In genomic region chr2:55692740-55693139, GRCh38 we compare ENCODE assay signal across 8 cellular contexts. TPM values are rescaled to one million over a fixed set of nuclear protein-coding genes. Genes with fewer than 3 reads are reported as not detected.
DNase-seq lines count a peak whose midpoint lies in the region; ATAC-seq, FAIRE-seq and TF ChIP-seq lines count a peak whose summit lies in the region.
"Not testable (repeated sequence)": the region's sequence is repeated elsewhere in the genome, so short reads cannot be mapped to it uniquely, and the experiment has no call there.

No MANE protein-coding gene starts in this region.

- not testable (repeated sequence) for BruUV-seq in PC-9 (replicated peaks; lab: Mats Ljungman, UMichigan); endothelial cell of umbilical vein (replicated peaks; lab: Mats Ljungman, UMichigan)

- not testable (repeated sequence) for H3K9ac ChIP-seq in endothelial cell of umbilical vein (replicated peaks; ENCODE audit: extremely low read depth, insufficient read depth, low read length); parathyroid adenoma

- H3K27me3 ChIP-seq in PC-9 (ENCODE audit: insufficient read depth, low read depth); endothelial cell of umbilical vein (ENCODE audit: control insufficient read depth in 2 of 2, insufficient read depth in 2 of 2, low read length in 2 of 2); left lung; parathyroid adenoma (ENCODE audit: control insufficient read depth, insufficient read depth, low read length): not testable (repeated sequence)

- peak overlapping the region; percentile 73 for H3K4me2 ChIP-seq in PC-9
- H3K4me2 ChIP-seq in endothelial cell of umbilical vein (ENCODE audit: insufficient read depth, low read length), result peak overlapping the region; percentile 47
- H3K4me2 ChIP-seq in parathyroid adenoma (ENCODE audit: low read length), result peak overlapping the region; percentile 64

- peaks cover 16% of the 10 kb centered on the region; the same call in 1 of the 2 replicates for H4K20me1 ChIP-seq in PC-9 (ENCODE audit: insufficient read depth)
- H4K20me1 ChIP-seq in endothelial cell of umbilical vein (replicated peaks; ENCODE audit: control insufficient read depth, extremely low read depth, insufficient read depth, low read length), result not testable (repeated sequence)

- H3K9me2 ChIP-seq in PC-9 (ENCODE audit: insufficient read depth), result not testable (repeated sequence)

- CTCF ChIA-PET in PC-9 (lab: Charles Lee), result not testable (repeated sequence)
- CTCF ChIA-PET in endothelial cell of umbilical vein (lab: Charles Lee), result interaction anchor here (0.9 kb wide), 1 partner anchor 12 kb away, joined by 3 read pairs; no protein-coding TSS in a partner anchor

- H3K79me2 ChIP-seq in PC-9 (ENCODE audit: low read depth) (peaks cover 55% of the 10 kb centered on the region), endothelial cell of umbilical vein (ENCODE audit: control insufficient read depth, insufficient read depth, low read length) (peaks cover 57% of the 10 kb centered on the region)
- not testable (repeated sequence) for H3K79me2 ChIP-seq in parathyroid adenoma

- H3F3A ChIP-seq in PC-9 (ENCODE audit: insufficient read depth, low read depth), result not testable (repeated sequence)

- H3K4me3 ChIP-seq in GM08714 (ENCODE audit: low read length) (peak overlapping the region; percentile 86), HFF-Myc (replicated peaks; ENCODE audit: low read depth, low read length) (peak overlapping the region; percentile 99), PC-9 (peak overlapping the region; percentile 87), endothelial cell of umbilical vein (replicated peaks in 1 of 3; ENCODE audit: insufficient read depth in 1 of 3, low read depth in 1 of 3, low read length in 3 of 3) (peak overlapping the region in 2 of 3 experiments; percentile 51 to 83), left lung (peak overlapping the region; percentile 87 to 89), parathyroid adenoma (ENCODE audit: low read depth, low read length) (peak overlapping the region; percentile 88), urinary bladder (ENCODE audit: low read depth, low read length) (peak overlapping the region; percentile 78)

- ATAC-seq in left lung, result not testable (repeated sequence)

- dilution Hi-C loops in endothelial cell of umbilical vein (cut with MboI; ENCODE audit: extremely low pct_ligation_motif_present, low sequenced_read_pairs), result not testable (repeated sequence)

- H3K4me1 Mint-ChIP-seq in activated naive CD4-positive, alpha-beta T cell treated with anti-CD3 and anti-CD28 coated beads, Interleukin-2, amount 50 U/mL, for 24 hours, result peaks cover 46% of the 10 kb centered on the region

- peaks cover 15% of the 10 kb centered on the region for H3K4me1 ChIP-seq in PC-9 (replicated peaks; ENCODE audit: insufficient read depth)
- H3K4me1 ChIP-seq in endothelial cell of umbilical vein (ENCODE audit: control insufficient read depth, extremely low read depth, insufficient read depth, low read length); parathyroid adenoma; urinary bladder (ENCODE audit: insufficient read depth): not testable (repeated sequence)
- peaks cover 0 to 15% of the 10 kb centered on the region in 2 donors for H3K4me1 ChIP-seq in left lung

- H3K27ac ChIP-seq in PC-9; endothelial cell of umbilical vein (ENCODE audit: insufficient read depth, low read depth, low read length); left lung; parathyroid adenoma; urinary bladder (ENCODE audit: low read depth): not testable (repeated sequence)

- H3K9me1 ChIP-seq in endothelial cell of umbilical vein (replicated peaks; ENCODE audit: control insufficient read depth, extremely low read depth, insufficient read depth, low read length), result not testable (repeated sequence)

- H3K27ac Mint-ChIP-seq in activated naive CD4-positive, alpha-beta T cell treated with anti-CD3 and anti-CD28 coated beads, Interleukin-2, amount 50 U/mL, for 24 hours, result peak overlapping the region; percentile 96

- H3K36me3 Mint-ChIP-seq in activated naive CD4-positive, alpha-beta T cell treated with anti-CD3 and anti-CD28 coated beads, Interleukin-2, amount 50 U/mL, for 24 hours, result peaks cover 19% of the 10 kb centered on the region

- peaks cover 12% of the 10 kb centered on the region; the same call in 1 of the 2 replicates for H3K36me3 ChIP-seq in PC-9 (ENCODE audit: low read depth)
- H3K36me3 ChIP-seq in endothelial cell of umbilical vein (ENCODE audit: control insufficient read depth in 2 of 2, extremely low read depth in 1 of 2, insufficient read depth in 2 of 2, low read length in 2 of 2); left lung; parathyroid adenoma (ENCODE audit: control insufficient read depth, insufficient read depth, low read length); urinary bladder (ENCODE audit: insufficient read depth): not testable (repeated sequence)

- peak; percentile 4 for FAIRE-seq in endothelial cell of umbilical vein (lab: Jason Lieb, UNC)

- DNase-seq in HFF-Myc (ENCODE audit: extremely low read depth, low read depth); PC-9; endothelial cell of umbilical vein (ENCODE audit: low read depth, low spot score); left lung: not testable (repeated sequence)

- TF ChIP-seq CTCF in HFF-Myc (IDR thresholded peaks at IDR 0.05; ENCODE audit: low read depth, low read length, missing control alignments); PC-9 (conservative IDR thresholded peaks at IDR 0.05); endothelial cell of umbilical vein (IDR thresholded peaks at IDR 0.05; ENCODE audit: extremely low read depth in 1 of 2, insufficient read depth in 1 of 2, low read depth in 1 of 2, low read length in 2 of 2); left lung (IDR thresholded peaks at IDR 0.05); parathyroid adenoma (IDR thresholded peaks at IDR 0.05): not testable (repeated sequence)

- H3K4me3 Mint-ChIP-seq in activated naive CD4-positive, alpha-beta T cell treated with anti-CD3 and anti-CD28 coated beads, Interleukin-2, amount 50 U/mL, for 24 hours, result peak overlapping the region; percentile 96

- not testable (repeated sequence) for H3K9me3 Mint-ChIP-seq in activated naive CD4-positive, alpha-beta T cell treated with anti-CD3 and anti-CD28 coated beads, Interleukin-2, amount 50 U/mL, for 24 hours

- TF ChIP-seq POLR2A in endothelial cell of umbilical vein (IDR thresholded peaks at IDR 0.05; ENCODE audit: low read depth, low read length), result not testable (repeated sequence)

- POLR2A ChIA-PET in PC-9 (lab: Charles Lee; ENCODE audit: unreplicated experiment); endothelial cell of umbilical vein (lab: Charles Lee): not testable (repeated sequence)

- not testable (repeated sequence) for H3K27me3 Mint-ChIP-seq in activated naive CD4-positive, alpha-beta T cell treated with anti-CD3 and anti-CD28 coated beads, Interleukin-2, amount 50 U/mL, for 24 hours

- intact Hi-C loops in PC-9 (cut with micrococcal nuclease; ENCODE audit: unreplicated experiment) (loop anchor here (2.0 kb wide), 1 partner anchor 438 kb away; no protein-coding TSS in a partner anchor), endothelial cell of umbilical vein (cut with micrococcal nuclease) (loop anchor here (1.0 kb wide), 1 partner anchor 317 kb away; no protein-coding TSS in a partner anchor)
- intact Hi-C loops in left lung (cut with DNase I), result not testable (repeated sequence)

- H2AFZ ChIP-seq in PC-9 (peak overlapping the region; percentile 96), parathyroid adenoma (peak overlapping the region; percentile 99)
- H2AFZ ChIP-seq in endothelial cell of umbilical vein (ENCODE audit: low read depth, low read length), result not testable (repeated sequence)

- 16% methylated on average over 5 of the region's 5 CpGs for WGBS in urinary bladder

- not testable (repeated sequence) for H3K9me3 ChIP-seq in PC-9 (ENCODE audit: insufficient read depth, low read depth); endothelial cell of umbilical vein (replicated peaks; ENCODE audit: control insufficient read depth, insufficient read depth, low read length); left lung; parathyroid adenoma (ENCODE audit: control insufficient read depth, low read length)

RNA-seq across cellular contexts. Expression of gene PNPT1, which starts 0.9 kb away (rescaled TPM):
- total RNA-seq in PC-9 (2021) (23.1 and 34.1 TPM in 2 replicates), endothelial cell of umbilical vein (32.4 and 34.2 TPM in 2 replicates), left lung (10 to 100 TPM; 23.1 to 27.1 TPM), urinary bladder (32.4 TPM)
- polyA plus RNA-seq in endothelial cell of umbilical vein (6.6 and 7.0 TPM in 2 replicates), urinary bladder (10.4 TPM)
- 9.1 and 9.7 TPM in 2 replicates for polyA plus RNA-seq in endothelial cell of umbilical vein (2011; cell fraction: cytosol; rRNA removed)
- polyA plus RNA-seq in endothelial cell of umbilical vein (2011; cell fraction: nucleus; rRNA removed), result 22.0 and 27.9 TPM in 2 replicates
- 25.4 and 28.8 TPM in 2 replicates for polyA plus RNA-seq in endothelial cell of umbilical vein (2012)
- polyA minus RNA-seq in endothelial cell of umbilical vein, result 12.8 and 17.0 TPM in 2 replicates
- 74.1 TPM for polyA minus RNA-seq in endothelial cell of umbilical vein (2011; cell fraction: cytosol; rRNA and poly(A)+ RNA removed)
- polyA minus RNA-seq in endothelial cell of umbilical vein (2011; cell fraction: nucleus; rRNA and poly(A)+ RNA removed), result 13.1 and 13.2 TPM in 2 replicates
